Comparison of ENCODE assay signal across 30 cellular contexts in genomic region chr19:35077411-35078223, GRCh38. TPM values are rescaled to one million over a fixed set of nuclear protein-coding genes. Genes with fewer than 3 reads are reported as not detected.
"Had no signal": no experiment of that assay in that cellular context is flagged by ENCODE, and none has a peak within 500 bp of the region (broad histone marks: within the 10 kb centered on the region; RNA-seq: fewer than 3 reads in every experiment).

No MANE protein-coding gene starts in this region.

- H3K4me2 ChIP-seq: hepatocyte had no signal

- H3K27ac Mint-ChIP-seq: activated naive CD8-positive, alpha-beta T cell; activated T-helper 2 cell treated with anti-CD3 and anti-CD28 coated beads, Interferon-gamma antibody, Interleukin-2, Interleukin-4, amounts not matched to agents 10 μg/mL and 5 μg/mL and 100 μg/mL, durations not matched to agents 14 hours and 24 hours and 36 hours; dendritic cell treated with granulocyte-macrophage colony-stimulating factor and Interleukin-4, amounts not matched to agents 40 ng/mL and 50 ng/mL, for 4 days; mesothelial cell of epicardium; nephron had no signal

- H3K9me3 Mint-ChIP-seq: activated T-cell treated with anti-CD3 and anti-CD28 coated beads, Interleukin-2, amount 50 U/mL, for 4 hours; activated T-helper 2 cell treated with anti-CD3 and anti-CD28 coated beads, Interferon-gamma antibody, Interleukin-2, Interleukin-4, amounts not matched to agents 10 μg/mL and 5 μg/mL and 100 μg/mL, durations not matched to agents 14 hours and 24 hours and 36 hours; dendritic cell treated with granulocyte-macrophage colony-stimulating factor and Interleukin-4, amounts not matched to agents 40 ng/mL and 50 ng/mL, for 4 days had no signal

- H3K4me3 ChIP-seq: adrenal gland, ascending aorta, hepatocyte, left lung, thoracic aorta, upper lobe of left lung had no signal

- H2AFZ ChIP-seq: hepatocyte had no signal

- H3K9me3 ChIP-seq: adrenal gland, ascending aorta, left lung, thoracic aorta, upper lobe of left lung had no signal

- H3K79me2 ChIP-seq: hepatocyte had no signal

- H3K36me3 ChIP-seq: adrenal gland, ascending aorta, brain microvascular endothelial cell, left lung, thoracic aorta, upper lobe of left lung had no signal

- H3K27ac ChIP-seq: adrenal gland, ascending aorta, brain microvascular endothelial cell, hepatocyte, left lung, thoracic aorta, upper lobe of left lung had no signal

- H3K4me3 Mint-ChIP-seq: activated naive CD8-positive, alpha-beta T cell; activated T-cell treated with anti-CD3 and anti-CD28 coated beads, Interleukin-2, amount 50 U/mL, for 4 hours; dendritic cell treated with granulocyte-macrophage colony-stimulating factor and Interleukin-4, amounts not matched to agents 40 ng/mL and 50 ng/mL, for 4 days; mesothelial cell of epicardium; nephron had no signal

- H3K27me3 ChIP-seq: ascending aorta, brain microvascular endothelial cell, hepatocyte, left lung, upper lobe of left lung had no signal

- DNase-seq: activated CD8-positive, alpha-beta memory T cell treated with anti-CD3 and anti-CD28 coated beads for 24 hours; activated CD8-positive, alpha-beta memory T cell treated with anti-CD3 and anti-CD28 coated beads, Interleukin-2, amount 50 U/mL, for 4 hours; activated naive CD4-positive, alpha-beta T cell; activated T-cell treated with anti-CD3 and anti-CD28 coated beads, Interleukin-2, amount 50 U/mL, for 4 hours; adrenal gland; brain microvascular endothelial cell; caudate nucleus; effector CD8-positive, alpha-beta T cell; foreskin melanocyte; kidney glomerular epithelial cell; left lung; occipital lobe; stimulated activated CD4-positive, alpha-beta T cell treated with anti-CD3 and anti-CD28 coated beads, Interleukin-2, amount 100 ng/mL, for 48 hours; stimulated activated CD8-positive, alpha-beta memory T cell treated with anti-CD3 and anti-CD28 coated beads, Interleukin-4, amount 100 ng/mL, for 48 hours; stimulated activated naive CD4-positive, alpha-beta T cell; T-helper 1 cell had no signal

- H3K4me1 Mint-ChIP-seq: mesothelial cell of epicardium, nephron had no signal

- H3K4me1 ChIP-seq: adrenal gland, ascending aorta, left lung, upper lobe of left lung had no signal

- H3K36me3 Mint-ChIP-seq: activated naive CD8-positive, alpha-beta T cell; mesothelial cell of epicardium had no signal

- ATAC-seq: activated T-cell treated with anti-CD3 and anti-CD28 coated beads, Interleukin-2, amount 50 U/mL, for 4 hours; left lung had no signal

RNA-seq across cellular contexts. Expression of gene HPN, which starts 36.1 kb away (rescaled TPM):
- total RNA-seq: endothelial cell of umbilical vein, esophagus mucosa, occipital lobe had no signal

RNA-seq across cellular contexts. Expression of gene FXYD3, which starts 38.0 kb away (rescaled TPM):
- total RNA-seq: activated T-helper 2 cell treated with anti-CD3 and anti-CD28 coated beads, Interferon-gamma antibody, Interleukin-2, Interleukin-4, amounts not matched to agents 10 μg/mL and 5 μg/mL and 100 μg/mL, durations not matched to agents 14 hours and 24 hours and 36 hours; ascending aorta; endothelial cell of umbilical vein; lung microvascular endothelial cell; occipital lobe; posterior vena cava; renal cortical epithelial cell had no signal

RNA-seq across cellular contexts. Expression of gene LGI4, which starts 57.2 kb away (rescaled TPM):
- total RNA-seq: endothelial cell of umbilical vein, lung microvascular endothelial cell, renal cortical epithelial cell had no signal
